9 cellular contexts compared by ENCODE assay signal in genomic region chr11:97691061-97691460, GRCh38.
"Had no signal": no experiment of that assay in that cellular context is flagged by ENCODE, and none has a peak within 500 bp of the region (broad histone marks: within the 10 kb centered on the region; RNA-seq: fewer than 3 reads in every experiment).

No MANE protein-coding gene starts in this region.

- H2AFZ ChIP-seq: GM23248, GM23338 had no signal

- H3K9me3 ChIP-seq: HAP-1 had no signal

- H3K27ac Mint-ChIP-seq: GM23338, H9, HFFc6 had no signal

- DNase-seq: GM23248, GOT3, H7, H9, HCEC 1CT, HFFc6 had no signal

- H3K27ac ChIP-seq: GM23248 had no signal

- ATAC-seq: GM23338, HCT116 had no signal

- H3K36me3 ChIP-seq: HAP-1 had no signal

- H3K4me3 Mint-ChIP-seq: GM23338, H9, HFFc6 had no signal

- H3K4me3 ChIP-seq: GM23248, GM23338, HAP-1 had no signal

- H3K9me3 Mint-ChIP-seq: HFFc6 had no signal

- H3K4me2 ChIP-seq: GM23338 had no signal

- H3K9ac ChIP-seq: GM23248 had no signal
